22 cellular contexts compared by ENCODE assay signal in genomic region chr12:93957870-93958269, GRCh38.
DNase-seq lines count a peak whose midpoint lies in the region; ATAC-seq and TF ChIP-seq lines count a peak whose summit lies in the region.
"Had no signal": no experiment of that assay in that cellular context is flagged by ENCODE, and none has a peak within 500 bp of the region (broad histone marks: within the 10 kb centered on the region; RNA-seq: fewer than 3 reads in every experiment).

No MANE protein-coding gene starts in this region.

- no peak overlapping the region for H3K56ac ChIP-seq in IMR-90 (ENCODE audit: extremely low read depth, insufficient read depth, low read length)

- no peaks in the 10 kb centered on the region for H3K79me1 ChIP-seq in IMR-90 (ENCODE audit: low read depth in 1 of 2, low read length in 2 of 2)

- ATAC-seq in IMR-90 (ENCODE audit: low read depth) (no peak), HG03571 (IDR thresholded peaks at IDR 0.05; ENCODE audit: unreplicated experiment) (no peak)
- ATAC-seq in stimulated activated memory B cell treated with anti-CD40 and anti-IgM and Interleukin-4, amounts not matched to agents 10 μg/mL and 1 μg/mL and 100 μg/mL, for 72 hours, result no peak
- ATAC-seq: Right ventricle myocardium inferior had no signal

- peaks cover 7% of the 10 kb centered on the region for H3K9me3 Mint-ChIP-seq in stimulated activated memory B cell treated with anti-CD40 and anti-IgM and Interleukin-4, amounts not matched to agents 10 μg/mL and 1 μg/mL and 100 μg/mL, for 72 hours

- no peaks in the 10 kb centered on the region for H3K27me3 Mint-ChIP-seq in stimulated activated memory B cell treated with anti-CD40 and anti-IgM and Interleukin-4, amounts not matched to agents 10 μg/mL and 1 μg/mL and 100 μg/mL, for 72 hours

- dilution Hi-C loops in IMR-90 (cut with HindIII; ENCODE audit: low sequenced_read_pairs, unreplicated experiment), result no loop called here

- no peaks in the 10 kb centered on the region for H4K20me1 ChIP-seq in IMR-90 (ENCODE audit: insufficient read depth, low read length)

- H4K5ac ChIP-seq in IMR-90 (ENCODE audit: low read depth, low read length), result no peak overlapping the region

- no peak overlapping the region for H4K8ac ChIP-seq in IMR-90 (ENCODE audit: low read depth in 2 of 2, low read length in 2 of 2)

- H3K4me3 Mint-ChIP-seq in stimulated activated memory B cell treated with anti-CD40 and anti-IgM and Interleukin-4, amounts not matched to agents 10 μg/mL and 1 μg/mL and 100 μg/mL, for 72 hours, result no peak overlapping the region
- H3K4me3 Mint-ChIP-seq: CD14-positive monocyte had no signal

- peaks cover 5% of the 10 kb centered on the region for H3K9me1 ChIP-seq in IMR-90 (ENCODE audit: insufficient read depth, low read length)

- peak; percentile 55 for DNase-seq in A673 (ENCODE audit: low spot score)
- DNase-seq in EH (ENCODE audit: low read depth), result peak; percentile 45
- peak; percentile 8 for DNase-seq in IMR-90
- DNase-seq in fibroblast of gingiva (ENCODE audit: low read depth), result peak; percentile 73
- no peak for DNase-seq in GM19240 (ENCODE audit: insufficient read length, low spot score)
- no peak for DNase-seq in activated CD4-positive, alpha-beta T cell treated with anti-CD3 and anti-CD28 coated beads for 48 hours
- DNase-seq: 8988T; DMS79; GOT3; Kasumi-1; NCI-H1092 treated with DMSO at 0.1 percent for 48 hours; NCI-H146; NCI-H2081; NCI-H2171 treated with DMSO at 0.1 percent for 48 hours; NCI-H446 treated with DMSO at 0.1 percent for 48 hours; NCI-H69; NK-92 treated with Interleukin-12 subunit alpha and Interleukin-12 subunit beta, amount 100 ng/mL, for 24 hours; Peyer's patch had no signal

- H2BK120ac ChIP-seq in IMR-90 (ENCODE audit: low read depth, low read length), result no peak overlapping the region

- H3K4me1 Mint-ChIP-seq in stimulated activated memory B cell treated with anti-CD40 and anti-IgM and Interleukin-4, amounts not matched to agents 10 μg/mL and 1 μg/mL and 100 μg/mL, for 72 hours, result no peaks in the 10 kb centered on the region
- H3K4me1 Mint-ChIP-seq: CD14-positive monocyte had no signal

- no peaks in the 10 kb centered on the region for H3K4me1 ChIP-seq in A673 (ENCODE audit: insufficient read depth, low read length, poor library complexity, severe bottlenecking)
- peaks cover 6% of the 10 kb centered on the region; the same call in 1 of the 2 replicates for H3K4me1 ChIP-seq in IMR-90 (ENCODE audit: control insufficient read depth, insufficient read depth, low read length)
- H3K4me1 ChIP-seq: Peyer's patch had no signal

- CTCF ChIA-PET in A673 (lab: Charles Lee), result no interaction called here
- CTCF ChIA-PET in IMR-90 (lab: Yijun Ruan, JAX), result no interaction called here

- H3K9ac ChIP-seq in IMR-90 (ENCODE audit: low read depth, low read length), result no peak overlapping the region

- H3K18ac ChIP-seq in IMR-90 (ENCODE audit: low read depth, low read length), result no peak overlapping the region

- no peak overlapping the region for H2AFZ ChIP-seq in IMR-90 (replicated peaks; ENCODE audit: low read length, poor library complexity)

- H3K4me3 ChIP-seq in A673 (ENCODE audit: low read depth, low read length, poor library complexity, severe bottlenecking), result no peak overlapping the region
- no peak overlapping the region for H3K4me3 ChIP-seq in IMR-90 (ENCODE audit: insufficient read depth, low read depth, low read length)
- H3K4me3 ChIP-seq: Peyer's patch had no signal

- POLR2A ChIA-PET in A673 (lab: Charles Lee; ENCODE audit: low non-redundant PET) (no interaction called here), IMR-90 (lab: Charles Lee; ENCODE audit: unreplicated experiment) (no interaction called here)

- in situ Hi-C loops in IMR-90 (cut with MboI; ENCODE audit: low sequenced_read_pairs), result no loop called here

- intact Hi-C loops in A673 (cut with micrococcal nuclease; ENCODE audit: unreplicated experiment), result no loop called here
- intact Hi-C loops in IMR-90 (cut with micrococcal nuclease), result no loop called here

- no peaks in the 10 kb centered on the region for H3K27me3 ChIP-seq in A673 (replicated peaks; ENCODE audit: insufficient read depth, low read depth, low read length, poor library complexity)
- H3K27me3 ChIP-seq in IMR-90 (ENCODE audit: control insufficient read depth, insufficient read depth, low read length), result no peaks in the 10 kb centered on the region
- H3K27me3 ChIP-seq: Peyer's patch had no signal

- H3K23ac ChIP-seq in IMR-90 (ENCODE audit: low read depth, low read length), result no peak overlapping the region

- H3K4me2 ChIP-seq in IMR-90 (ENCODE audit: low read depth, low read length), result no peak overlapping the region

- peaks cover 8% of the 10 kb centered on the region for H3K9me3 ChIP-seq in A673 (ENCODE audit: low read depth, low read length, poor library complexity, severe bottlenecking)
- H3K9me3 ChIP-seq in IMR-90 (ENCODE audit: control insufficient read depth, insufficient read depth, low read length), result peaks cover 6% of the 10 kb centered on the region
- H3K9me3 ChIP-seq: Peyer's patch had no signal

- no peaks in the 10 kb centered on the region for H3K36me3 ChIP-seq in A673 (ENCODE audit: insufficient read depth, low read length, poor library complexity, severe bottlenecking)
- H3K36me3 ChIP-seq in IMR-90 (ENCODE audit: control insufficient read depth, insufficient read depth, low read length), result no peaks in the 10 kb centered on the region
- H3K36me3 ChIP-seq: Peyer's patch had no signal

- BruUV-seq in A673 (replicated peaks; lab: Mats Ljungman, UMichigan), result no TSS peak
- BruUV-seq in IMR-90 (replicated peaks; lab: Mats Ljungman, UMichigan), result no TSS peak

- TF ChIP-seq CTCF in A673 (conservative IDR thresholded peaks at IDR 0.05; ENCODE audit: low read depth, low read length) (peak; percentile 28; the same call in 1 of the 2 replicates), IMR-90 (conservative IDR thresholded peaks at IDR 0.05; ENCODE audit: low read depth, low read length) (no peak)

- H3K27ac ChIP-seq in A673 (ENCODE audit: low read depth, low read length, poor library complexity, severe bottlenecking), result no peak overlapping the region
- H3K27ac ChIP-seq in IMR-90 (ENCODE audit: insufficient read depth, low read length), result no peak overlapping the region
- H3K27ac ChIP-seq: Peyer's patch had no signal

- no peak overlapping the region for H2BK20ac ChIP-seq in IMR-90 (ENCODE audit: low read depth, low read length)

- no peak for TF ChIP-seq RAD21 in IMR-90 (IDR thresholded peaks at IDR 0.05; ENCODE audit: low read length)

- no peak overlapping the region for H2AK9ac ChIP-seq in IMR-90 (replicated peaks; ENCODE audit: low read depth, low read length, poor library complexity)

- H3K36me3 Mint-ChIP-seq in stimulated activated memory B cell treated with anti-CD40 and anti-IgM and Interleukin-4, amounts not matched to agents 10 μg/mL and 1 μg/mL and 100 μg/mL, for 72 hours, result no peaks in the 10 kb centered on the region
- H3K36me3 Mint-ChIP-seq: CD14-positive monocyte had no signal

- H2BK15ac ChIP-seq in IMR-90 (ENCODE audit: low read depth, low read length), result no peak overlapping the region

- no peak overlapping the region for H4K91ac ChIP-seq in IMR-90 (ENCODE audit: insufficient read depth, low read depth, low read length)

- H2AK5ac ChIP-seq in IMR-90 (ENCODE audit: low read depth, low read length), result no peak overlapping the region

- no peak overlapping the region for H2BK5ac ChIP-seq in IMR-90 (ENCODE audit: low read depth, low read length, poor library complexity, severe bottlenecking)

- no peak overlapping the region for H3K4ac ChIP-seq in IMR-90 (ENCODE audit: low read depth, low read length)

- H3K14ac ChIP-seq in IMR-90 (replicated peaks; ENCODE audit: low read depth, low read length), result no peak overlapping the region

- TF ChIP-seq POLR2A in IMR-90 (IDR thresholded peaks at IDR 0.05; ENCODE audit: low read depth, low read length), result no peak

- H3K27ac Mint-ChIP-seq in stimulated activated memory B cell treated with anti-CD40 and anti-IgM and Interleukin-4, amounts not matched to agents 10 μg/mL and 1 μg/mL and 100 μg/mL, for 72 hours, result no peak overlapping the region
- H3K27ac Mint-ChIP-seq: CD14-positive monocyte had no signal

TF ChIP-seq in IMR-90, 13 proteins besides CTCF, POLR2A, EP300 and RAD21:
- TF ChIP-seq FOS (IDR thresholded peaks at IDR 0.05; ENCODE audit: low read depth, low read length), result no peak
- TF ChIP-seq USF2 (IDR thresholded peaks at IDR 0.05; ENCODE audit: low read depth, low read length), result no peak
- no peak for TF ChIP-seq MAFK (IDR thresholded peaks at IDR 0.05; ENCODE audit: low read depth, low read length)
- TF ChIP-seq MAZ (IDR thresholded peaks at IDR 0.05; ENCODE audit: borderline replicate concordance, low read depth, low read length), result no peak
- TF ChIP-seq MXI1 (IDR thresholded peaks at IDR 0.05; ENCODE audit: borderline replicate concordance, low read depth, low read length), result no peak

Comparison
In these comparisons a context has a peak if more than half of its experiments do, and no peak if none do; other contexts are left out.
1. DNase-seq: peak in A673 (single experiment), EH (single experiment), IMR-90 (single experiment) and fibroblast of gingiva (single experiment); none in GM19240 (single experiment) and activated CD4-positive, alpha-beta T cell treated with anti-CD3 and anti-CD28 coated beads for 48 hours (single experiment).